17 cellular contexts compared by ENCODE assay signal in genomic region chr15:95277266-95277665, GRCh38.
DNase-seq lines count a peak whose midpoint lies in the region; ATAC-seq, FAIRE-seq and TF ChIP-seq lines count a peak whose summit lies in the region.
"Had no signal": no experiment of that assay in that cellular context is flagged by ENCODE, and none has a peak within 500 bp of the region (broad histone marks: within the 10 kb centered on the region; RNA-seq: fewer than 3 reads in every experiment).

No MANE protein-coding gene starts in this region.

- no peak overlapping the region for H3K4me3 ChIP-seq in GM23248
- no peak overlapping the region for H3K4me3 ChIP-seq in astrocyte of the spinal cord (ENCODE audit: low read depth, low read length)
- H3K4me3 ChIP-seq in aorta (ENCODE audit: low read length in 2 of 2) = no peak overlapping the region
- H3K4me3 ChIP-seq: psoas muscle had no signal

- H3K36me3 ChIP-seq in GM23248 (ENCODE audit: low read depth) (no peaks in the 10 kb centered on the region), aorta (ENCODE audit: control insufficient read depth in 1 of 2, insufficient read depth in 2 of 2, low read length in 1 of 2) (no peaks in the 10 kb centered on the region)

- peaks cover 3% of the 10 kb centered on the region; the same call in 1 of the 2 replicates for H3K9me2 ChIP-seq in GM23248 (ENCODE audit: insufficient read depth)

- in situ Hi-C loops in GM23248 (cut with MboI) (no loop called here), astrocyte of the spinal cord (cut with HindIII; ENCODE audit: low sequenced_read_pairs) (loop anchor here (25.0 kb wide), 1 partner anchor 1060 kb away; the partner anchor contains the start of gene NR2F2)

- H3K9me3 ChIP-seq in GM23248 (ENCODE audit: low read depth) (no peaks in the 10 kb centered on the region), aorta (ENCODE audit: control insufficient read depth, low read length) (no peaks in the 10 kb centered on the region)
- H3K9me3 ChIP-seq: psoas muscle had no signal

- H3K27ac ChIP-seq in GM23248 (peak overlapping the region; percentile 45), aorta (ENCODE audit: low read depth in 1 of 2, low read length in 2 of 2) (no peak overlapping the region)
- H3K27ac ChIP-seq: KMS-11, psoas muscle had no signal

- DNase-seq in GM23248 (peak; percentile 77), astrocyte of the spinal cord (ENCODE audit: low read depth, low spot score) (peak; percentile 90), iris pigment epithelial cell (ENCODE audit: low read depth) (peak; percentile 89), stromal cell of bone marrow (ENCODE audit: low read depth) (peak; percentile 89), GM12891 (ENCODE audit: insufficient read length, low spot score) (no peak), aorta (no peak), SKM-1 treated with dmso at 0.1 percent for 144 hours (lab: John Stamatoyannopoulos, UW; ENCODE audit: unreplicated experiment) (no peak)
- DNase-seq in activated naive CD4-positive, alpha-beta T cell (lab: John Stamatoyannopoulos, UW) = no peak
- DNase-seq: activated CD8-positive, alpha-beta memory T cell treated with anti-CD3 and anti-CD28 coated beads, Interleukin-2, amount 10 ng/mL, durations not matched to agents 7 days and 5 days; effector CD8-positive, alpha-beta T cell; hypothalamus; mesendoderm; NCI-H2029; psoas muscle; SHP77 treated with DMSO at 0.1 percent for 48 hours; stimulated activated naive CD8-positive, alpha-beta T cell treated with anti-CD3 and anti-CD28 coated beads, Interleukin-15, Interleukin-2, amounts not matched to agents 100 U/mL and 50 U/mL, for 24 hours had no signal

- 0 out of 2 replicates have a peak overlapping the region, but pooled peaks have one; percentile 1 for H2AFZ ChIP-seq in GM23248

- no peak for FAIRE-seq in GM12891 (lab: Jason Lieb, UNC)

- peaks cover 28% of the 10 kb centered on the region for H3K4me1 ChIP-seq in GM23248 (ENCODE audit: insufficient read depth)
- peaks cover 2 to 3% of the 10 kb centered on the region in 2 donors for H3K4me1 ChIP-seq in aorta (ENCODE audit: control insufficient read depth in 1 of 2, insufficient read depth in 2 of 2, low read length in 2 of 2)
- H3K4me1 ChIP-seq: psoas muscle had no signal

- intact Hi-C loops in aorta (cut with DNase I) = no loop called here

- H3K4me2 ChIP-seq in GM23248 (ENCODE audit: unreplicated experiment) = peak overlapping the region; percentile 36
- H3K4me2 ChIP-seq: KMS-11 had no signal

- TF ChIP-seq CTCF in astrocyte of the spinal cord (IDR thresholded peaks at IDR 0.05; ENCODE audit: low read depth, low read length) = no peak

- H3K27me3 ChIP-seq in GM23248 (replicated peaks; ENCODE audit: insufficient read depth) (no peaks in the 10 kb centered on the region), aorta (ENCODE audit: control insufficient read depth in 1 of 2, insufficient read depth in 2 of 2, low read length in 1 of 2) (no peaks in the 10 kb centered on the region)

- H3K79me2 ChIP-seq in GM23248 (ENCODE audit: insufficient read depth) = no peaks in the 10 kb centered on the region

- no peak for ATAC-seq in aorta (ENCODE audit: low FRiP score)
- ATAC-seq: activated CD8-positive, alpha-beta memory T cell treated with anti-CD3 and anti-CD28 coated beads, Interleukin-2, amount 10 ng/mL, durations not matched to agents 7 days and 5 days; psoas muscle; stimulated activated naive CD8-positive, alpha-beta T cell treated with anti-CD3 and anti-CD28 coated beads, Interleukin-15, Interleukin-2, amounts not matched to agents 100 U/mL and 50 U/mL, for 24 hours had no signal

- no peaks in the 10 kb centered on the region for H4K20me1 ChIP-seq in GM23248 (ENCODE audit: insufficient read depth)

- TF ChIP-seq POLR2A in GM12891 (IDR thresholded peaks at IDR 0.05; ENCODE audit: low read depth, low read length) = no peak

- 57 to 64% methylated on average over 3 of the region's 3 CpGs for WGBS in GM23248 (ENCODE audit: low coverage in 1 of 2, low lambda C conversion rate in 2 of 2, missing lambda C conversion rate in 2 of 2), 2 experiments
- 68 to 72% methylated on average over 3 of the region's 3 CpGs for WGBS in aorta, 2 donors

- no peak overlapping the region; the same call in 1 of the 2 replicates for H3K9ac ChIP-seq in GM23248
- H3K9ac ChIP-seq: KMS-11 had no signal

- peaks cover 20% of the 10 kb centered on the region for H3F3A ChIP-seq in GM23248 (ENCODE audit: insufficient read depth)

TF ChIP-seq in GM12891, 5 proteins besides CTCF, POLR2A, EP300 and RAD21:
- no peak for TF ChIP-seq POU2F2 (IDR thresholded peaks at IDR 0.05; ENCODE audit: low read depth, low read length)
- TF ChIP-seq TAF1 (IDR thresholded peaks at IDR 0.05; ENCODE audit: low read depth, low read length) = no peak
- TF ChIP-seq POLR2AphosphoS5 (IDR thresholded peaks at IDR 0.05; ENCODE audit: low read depth, low read length) = no peak
- TF ChIP-seq PAX5 (IDR thresholded peaks at IDR 0.05; ENCODE audit: insufficient read depth, low read length, severe bottlenecking) = no peak
- no peak for TF ChIP-seq SPI1 (IDR thresholded peaks at IDR 0.05; ENCODE audit: low read depth, low read length)
TF ChIP-seq in GM12891: peak in this region for 0.

Comparison
In these comparisons a context has a peak if more than half of its experiments do, and no peak if none do; other contexts are left out.
1. DNase-seq: peak in GM23248 (single experiment), astrocyte of the spinal cord (single experiment), iris pigment epithelial cell (single experiment) and stromal cell of bone marrow (single experiment); none in activated naive CD4-positive, alpha-beta T cell (0 of 4), GM12891 (single experiment), aorta (0 of 2) and SKM-1 treated with dmso at 0.1 percent for 144 hours (single experiment).